ENCODE assay signal across 18 cellular contexts in genomic region chr16:78639775-78640174, GRCh38.
DNase-seq lines count a peak whose midpoint lies in the region; ATAC-seq and TF ChIP-seq lines count a peak whose summit lies in the region.
"Had no signal": no experiment of that assay in that cellular context is flagged by ENCODE, and none has a peak within 500 bp of the region (broad histone marks: within the 10 kb centered on the region; RNA-seq: fewer than 3 reads in every experiment).

No MANE protein-coding gene starts in this region.

- H3K27ac ChIP-seq in gastroesophageal sphincter: no peak overlapping the region
- H3K27ac ChIP-seq: upper lobe of left lung had no signal

- no peak overlapping the region for H3K27ac Mint-ChIP-seq in activated T-cell treated with anti-CD3 and anti-CD28 coated beads, Interleukin-2, amount 50 U/mL, for 24 hours
- no peak overlapping the region for H3K27ac Mint-ChIP-seq in stimulated activated effector memory CD8-positive, alpha-beta T cell treated with anti-CD3 and anti-CD28 coated beads, Interleukin-12 subunit alpha, Interleukin-12 subunit beta, amount 100 ng/mL, for 72 hours
- H3K27ac Mint-ChIP-seq: CD4-positive, alpha-beta memory T cell; GM23338 had no signal

- no peaks in the 10 kb centered on the region for H3K27me3 Mint-ChIP-seq in activated T-cell treated with anti-CD3 and anti-CD28 coated beads, Interleukin-2, amount 50 U/mL, for 24 hours

- peaks cover 4% of the 10 kb centered on the region for H3K4me1 Mint-ChIP-seq in activated T-cell treated with anti-CD3 and anti-CD28 coated beads, Interleukin-2, amount 50 U/mL, for 24 hours (ENCODE audit: low read depth)
- H3K4me1 Mint-ChIP-seq in stimulated activated effector memory CD8-positive, alpha-beta T cell treated with anti-CD3 and anti-CD28 coated beads, Interleukin-12 subunit alpha, Interleukin-12 subunit beta, amount 100 ng/mL, for 72 hours: peaks cover 13% of the 10 kb centered on the region
- H3K4me1 Mint-ChIP-seq: CD4-positive, alpha-beta memory T cell had no signal

- whole genome bisulfite sequencing in gastroesophageal sphincter (ENCODE audit: low coverage in 1 of 2), 2 donors: 63 to 80% methylated on average over 2 of the region's 3 CpGs

- no peak for TF ChIP-seq POLR2A in gastroesophageal sphincter (IDR thresholded peaks at IDR 0.05)

- ATAC-seq in GM21447 (IDR thresholded peaks at IDR 0.05; ENCODE audit: unreplicated experiment): peak; percentile 57
- ATAC-seq in HG03442 (IDR thresholded peaks at IDR 0.05; ENCODE audit: unreplicated experiment): peak; percentile 74
- peak; percentile 92 for ATAC-seq in stimulated activated effector memory CD8-positive, alpha-beta T cell treated with anti-CD3 and anti-CD28 coated beads, Interleukin-12 subunit alpha, Interleukin-12 subunit beta, amount 100 ng/mL, for 72 hours
- ATAC-seq in gastroesophageal sphincter: no peak
- ATAC-seq: GM23338, left colon had no signal

- no peaks in the 10 kb centered on the region for H3K9me3 Mint-ChIP-seq in activated T-cell treated with anti-CD3 and anti-CD28 coated beads, Interleukin-2, amount 50 U/mL, for 24 hours
- no peaks in the 10 kb centered on the region for H3K9me3 Mint-ChIP-seq in stimulated activated effector memory CD8-positive, alpha-beta T cell treated with anti-CD3 and anti-CD28 coated beads, Interleukin-12 subunit alpha, Interleukin-12 subunit beta, amount 100 ng/mL, for 72 hours
- H3K9me3 Mint-ChIP-seq: CD4-positive, alpha-beta memory T cell; GM23338 had no signal

- no peak overlapping the region for H3K4me3 ChIP-seq in gastroesophageal sphincter
- H3K4me3 ChIP-seq: GM23338, upper lobe of left lung had no signal

- no peaks in the 10 kb centered on the region for H3K9me3 ChIP-seq in gastroesophageal sphincter
- H3K9me3 ChIP-seq: upper lobe of left lung had no signal

- no peaks in the 10 kb centered on the region for H3K36me3 ChIP-seq in gastroesophageal sphincter
- H3K36me3 ChIP-seq: upper lobe of left lung had no signal

- no peak for TF ChIP-seq EP300 in gastroesophageal sphincter (IDR thresholded peaks at IDR 0.05)

- peak; percentile 3 for DNase-seq in activated T-cell treated with anti-CD3 and anti-CD28 coated beads for 48 hours (ENCODE audit: low read depth)
- no peak for DNase-seq in activated T-cell treated with anti-CD3 and anti-CD28 coated beads, Interleukin-2, amount 50 U/mL, for 24 hours
- DNase-seq in stimulated activated effector memory CD8-positive, alpha-beta T cell treated with anti-CD3 and anti-CD28 coated beads, Interleukin-12 subunit alpha, Interleukin-12 subunit beta, amount 100 ng/mL, for 72 hours (ENCODE audit: low spot score in 2 of 2): no peak
- DNase-seq in NCI-H2196 (lab: John Stamatoyannopoulos, UW; ENCODE audit: unreplicated experiment): no peak
- no peak for DNase-seq in NCI-H748 treated with DMSO at 0.1 percent for 48 hours (lab: John Stamatoyannopoulos, UW)
- DNase-seq: ACHN; CD4-positive, alpha-beta memory T cell; central memory CD4-positive, alpha-beta T cell; DMS79 treated with DMSO at 0.1 percent for 48 hours; IMR-90; left colon; SIG-M5; stimulated activated naive CD4-positive, alpha-beta T cell; upper lobe of left lung had no signal

- no peaks in the 10 kb centered on the region for H3K36me3 Mint-ChIP-seq in activated T-cell treated with anti-CD3 and anti-CD28 coated beads, Interleukin-2, amount 50 U/mL, for 24 hours (ENCODE audit: low read depth)
- no peaks in the 10 kb centered on the region for H3K36me3 Mint-ChIP-seq in stimulated activated effector memory CD8-positive, alpha-beta T cell treated with anti-CD3 and anti-CD28 coated beads, Interleukin-12 subunit alpha, Interleukin-12 subunit beta, amount 100 ng/mL, for 72 hours

- no peaks in the 10 kb centered on the region for H3K4me1 ChIP-seq in gastroesophageal sphincter
- H3K4me1 ChIP-seq: upper lobe of left lung had no signal

- no peaks in the 10 kb centered on the region for H3K27me3 ChIP-seq in gastroesophageal sphincter
- H3K27me3 ChIP-seq: upper lobe of left lung had no signal

- no peak for TF ChIP-seq CTCF in gastroesophageal sphincter (IDR thresholded peaks at IDR 0.05)

- no peak overlapping the region for H3K4me3 Mint-ChIP-seq in activated T-cell treated with anti-CD3 and anti-CD28 coated beads, Interleukin-2, amount 50 U/mL, for 24 hours
- H3K4me3 Mint-ChIP-seq in stimulated activated effector memory CD8-positive, alpha-beta T cell treated with anti-CD3 and anti-CD28 coated beads, Interleukin-12 subunit alpha, Interleukin-12 subunit beta, amount 100 ng/mL, for 72 hours: no peak overlapping the region
- H3K4me3 Mint-ChIP-seq: CD4-positive, alpha-beta memory T cell; GM23338 had no signal
